15 cellular contexts compared by ENCODE assay signal in the genomic region with DNA sequence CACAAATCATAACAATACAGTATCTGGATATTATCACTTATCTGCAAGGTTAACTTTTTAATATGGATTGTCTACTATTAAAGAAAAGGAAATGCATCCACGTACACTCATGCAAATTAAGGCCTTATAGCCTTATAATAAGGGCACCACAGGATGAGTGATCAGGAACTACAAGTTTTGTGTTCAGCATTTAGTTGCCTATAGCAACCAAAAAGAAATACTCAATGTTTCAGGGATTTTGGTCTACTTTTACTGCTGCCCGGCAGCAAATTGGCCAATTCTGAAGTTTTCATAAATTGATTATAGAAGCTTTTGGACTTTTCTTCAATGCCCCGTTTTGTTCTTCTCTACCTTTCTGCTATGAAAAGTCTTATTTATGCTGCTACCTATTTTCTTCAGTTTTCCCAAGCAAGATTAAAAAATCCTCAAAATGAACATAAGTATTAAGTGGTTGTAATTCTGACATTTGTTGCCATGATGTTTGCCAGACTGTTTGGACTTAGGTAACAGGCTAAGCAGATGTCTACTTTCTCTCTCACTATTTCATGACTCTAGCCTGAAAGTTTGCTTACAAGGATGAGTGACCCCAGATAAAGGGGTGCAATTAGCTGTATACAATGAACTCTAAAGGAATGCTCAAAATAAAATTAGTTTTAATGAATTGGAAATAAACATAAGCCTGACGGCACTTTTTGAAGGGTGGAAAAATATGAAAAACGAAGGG.
"Had no signal": no experiment of that assay in that cellular context is flagged by ENCODE, and none has a peak within 500 bp of the region (broad histone marks: within the 10 kb centered on the region; RNA-seq: fewer than 3 reads in every experiment).

No MANE protein-coding gene starts in this region.

- FAIRE-seq: kidney had no signal

- H3K4me3 Mint-ChIP-seq: nephron had no signal

- H3K4me1 ChIP-seq: foreskin keratinocyte, uterus had no signal

- DNase-seq: effector memory CD4-positive, alpha-beta T cell; foreskin keratinocyte; kidney; left cardiac atrium; mammary epithelial cell; occipital lobe; sigmoid colon; stimulated activated CD4-positive, alpha-beta T cell treated with anti-CD3 and anti-CD28 coated beads, Interleukin-12 subunit alpha, Interleukin-12 subunit beta, amount 100 ng/mL, for 4 hours; stimulated activated naive CD4-positive, alpha-beta T cell treated with Interleukin-2 at 50 U/mL for 16 hours; trophoblast cell; uterus had no signal

- H3K36me3 ChIP-seq: esophagus muscularis mucosa, sigmoid colon, uterus had no signal

- H3K27me3 ChIP-seq: esophagus muscularis mucosa, sigmoid colon, uterus had no signal

- H3K27ac ChIP-seq: epithelial cell of prostate, foreskin keratinocyte, sigmoid colon had no signal

- ATAC-seq: foreskin keratinocyte, left cardiac atrium had no signal

- H3K9me3 ChIP-seq: esophagus muscularis mucosa, sigmoid colon, uterus had no signal

- H3K4me3 ChIP-seq: esophagus muscularis mucosa, sigmoid colon, skin epidermis, uterus had no signal

- H3K9me3 Mint-ChIP-seq: nephron had no signal

- H3K4me1 Mint-ChIP-seq: nephron had no signal
